Comparison of ENCODE assay signal across 8 cellular contexts in genomic region chr17:57085448-57086068, GRCh38. TPM values are rescaled to one million over a fixed set of nuclear protein-coding genes. Genes with fewer than 3 reads are reported as not detected.
DNase-seq lines count a peak whose midpoint lies in the region; ATAC-seq and TF ChIP-seq lines count a peak whose summit lies in the region.

No MANE protein-coding gene starts in this region.

- TF ChIP-seq CTCF in lung (IDR thresholded peaks at IDR 0.05; ENCODE audit: control extremely low read depth, extremely low read depth) = no peak

- 0% methylated on average over 51 to 75 of the region's 75 CpGs for WGBS in lung, 2 donors

- H3K27me3 ChIP-seq in lung (ENCODE audit: control insufficient read depth, insufficient read depth) = no peaks in the 10 kb centered on the region

- ATAC-seq in HG02759 (IDR thresholded peaks at IDR 0.05; ENCODE audit: unreplicated experiment) (peak; percentile 34), lung (ENCODE audit: insufficient read depth, low FRiP score) (peak; percentile 24)

- peak overlapping the region; percentile 78 for H3K4me3 ChIP-seq in lung

- H3K9me3 ChIP-seq in lung (ENCODE audit: control insufficient read depth in 2 of 2, insufficient read depth in 1 of 2, low read length in 1 of 2) = no peaks in the 10 kb centered on the region

- H3K4me1 ChIP-seq in lung (ENCODE audit: control insufficient read depth in 2 of 2, insufficient read depth in 2 of 2, low read length in 2 of 2) = peaks cover 2 to 12% of the 10 kb centered on the region in 2 donors

- peak overlapping the region; percentile 76 to 92 for H3K27ac ChIP-seq in lung (ENCODE audit: low read depth in 1 of 2, low read length in 1 of 2)

- peak; percentile 39 for DNase-seq in SKM-1 treated with dmso at 0.1 percent for 144 hours (lab: John Stamatoyannopoulos, UW; ENCODE audit: unreplicated experiment)
- DNase-seq in SKM-1 (lab: John Stamatoyannopoulos, UW; ENCODE audit: unreplicated experiment) = no peak
- DNase-seq in NCI-H1417 (lab: John Stamatoyannopoulos, UW) = peak; percentile 60 to 88 (median 85)
- DNase-seq in activated CD4-positive, alpha-beta T cell treated with anti-CD3 and anti-CD28 coated beads for 4 hours = peak; percentile 62 to 64
- peak; percentile 15 to 59 for DNase-seq in dermis microvascular lymphatic vessel endothelial cell (ENCODE audit: low read depth in 2 of 2)
- DNase-seq in lung (ENCODE audit: low spot score) = peak; percentile 72
- peak; percentile 31 to 48 (median 35) for DNase-seq in stimulated activated CD4-positive, alpha-beta T cell treated with anti-CD3 and anti-CD28 coated beads, TNF-alpha, amount 100 ng/mL, for 4 hours (ENCODE audit: low read depth in 3 of 3)

- no peaks in the 10 kb centered on the region for H3K36me3 ChIP-seq in lung (ENCODE audit: control insufficient read depth in 2 of 2, insufficient read depth in 2 of 2, low read length in 2 of 2)

RNA-seq across cellular contexts. Expression of gene AKAP1, which starts 0.5 kb away (rescaled TPM):
- total RNA-seq in dermis microvascular lymphatic vessel endothelial cell (22.1 and 23.3 TPM in 2 replicates), lung (10 to 100 TPM; 32.7 to 46.4 TPM)
- polyA plus RNA-seq in lung = 10 to 100 TPM; 23.1 to 26.9 TPM
